27 cellular contexts compared by ENCODE assay signal in genomic region chr14:90602088-90602687, GRCh38.
"Had no signal": no experiment of that assay in that cellular context is flagged by ENCODE, and none has a peak within 500 bp of the region (broad histone marks: within the 10 kb centered on the region; RNA-seq: fewer than 3 reads in every experiment).

No MANE protein-coding gene starts in this region.

- ATAC-seq: gastrocnemius medialis, natural killer cell, psoas muscle had no signal

- H3K4me1 Mint-ChIP-seq: natural killer cell had no signal

- H3K27me3 ChIP-seq: breast epithelium, gastrocnemius medialis, neural progenitor cell, right atrium auricular region, spleen, suprapubic skin, tibial nerve, uterus had no signal

- H3K4me3 Mint-ChIP-seq: activated CD4-positive, alpha-beta memory T cell treated with anti-CD3 and anti-CD28 coated beads for 36 hours; activated T-cell treated with anti-CD3 and anti-CD28 coated beads, Interleukin-2, amount 50 U/mL, for 24 hours; natural killer cell; neural progenitor cell had no signal

- H3K27ac Mint-ChIP-seq: activated CD4-positive, alpha-beta memory T cell treated with anti-CD3 and anti-CD28 coated beads for 36 hours; activated T-cell treated with anti-CD3 and anti-CD28 coated beads, Interleukin-2, amount 50 U/mL, for 24 hours; natural killer cell; neural progenitor cell had no signal

- H3K79me2 ChIP-seq: parathyroid adenoma had no signal

- H3K9me3 ChIP-seq: breast epithelium, gastrocnemius medialis, psoas muscle, right atrium auricular region, spleen, suprapubic skin, tibial nerve, uterus had no signal

- H3K36me3 Mint-ChIP-seq: activated CD4-positive, alpha-beta memory T cell treated with anti-CD3 and anti-CD28 coated beads for 36 hours; natural killer cell; neural progenitor cell had no signal

- H3K4me1 ChIP-seq: breast epithelium, spleen had no signal

- H3K36me3 ChIP-seq: breast epithelium, gastrocnemius medialis, neural progenitor cell, right atrium auricular region, uterus had no signal

- H2AFZ ChIP-seq: neural progenitor cell, parathyroid adenoma had no signal

- H3K4me2 ChIP-seq: neural progenitor cell had no signal

- H3K27ac ChIP-seq: breast epithelium, gastrocnemius medialis, neural progenitor cell, parathyroid adenoma, psoas muscle, suprapubic skin, tibial nerve, uterus, VCaP had no signal

- H3K4me3 ChIP-seq: breast epithelium, gastrocnemius medialis, neural progenitor cell, psoas muscle, right atrium auricular region, spleen, suprapubic skin, tibial nerve, uterus had no signal

- H3K9ac ChIP-seq: neural progenitor cell, parathyroid adenoma had no signal

- H3K9me3 Mint-ChIP-seq: activated CD4-positive, alpha-beta memory T cell treated with anti-CD3 and anti-CD28 coated beads for 36 hours; activated T-cell treated with anti-CD3 and anti-CD28 coated beads, Interleukin-2, amount 50 U/mL, for 24 hours; natural killer cell; neural progenitor cell had no signal

- DNase-seq: activated CD4-positive, alpha-beta memory T cell treated with anti-CD3 and anti-CD28 coated beads for 36 hours; activated CD4-positive, alpha-beta T cell treated with anti-CD3 and anti-CD28 coated beads for 48 hours; activated CD8-positive, alpha-beta memory T cell treated with anti-CD3 and anti-CD28 coated beads, Interleukin-2, amount 50 U/mL, for 48 hours; activated gamma-delta T cell treated with Interleukin-2 at 50 U/mL for 16 hours; activated naive CD4-positive, alpha-beta T cell treated with anti-CD3 and anti-CD28 coated beads, Interleukin-2, amount 50 U/mL, for 16 hours; activated T-cell treated with anti-CD3 and anti-CD28 coated beads, Interleukin-2, amount 50 U/mL, for 24 hours; amniotic stem cell; central memory CD4-positive, alpha-beta T cell; dermis blood vessel endothelial cell; effector CD8-positive, alpha-beta T cell; gastrocnemius medialis; hippocampal formation; left cardiac atrium; mesenchymal stem cell; natural killer cell; occipital lobe; psoas muscle; spleen; stimulated activated naive CD4-positive, alpha-beta T cell had no signal
